2 cellular contexts compared by ENCODE assay signal in genomic region chr17:31023171-31023570, GRCh38. TPM values are rescaled to one million over a fixed set of nuclear protein-coding genes. Genes with fewer than 3 reads are reported as not detected.
"Had no signal": no experiment of that assay in that cellular context is flagged by ENCODE, and none has a peak within 500 bp of the region (broad histone marks: within the 10 kb centered on the region; RNA-seq: fewer than 3 reads in every experiment).

No MANE protein-coding gene starts in this region.

RNA-seq across cellular contexts. Expression of gene RNF135, which starts 52.3 kb away (rescaled TPM):
- total RNA-seq: HepG2, K562 had no signal
- polyA plus RNA-seq: HepG2 had no signal
